In the genomic region with DNA sequence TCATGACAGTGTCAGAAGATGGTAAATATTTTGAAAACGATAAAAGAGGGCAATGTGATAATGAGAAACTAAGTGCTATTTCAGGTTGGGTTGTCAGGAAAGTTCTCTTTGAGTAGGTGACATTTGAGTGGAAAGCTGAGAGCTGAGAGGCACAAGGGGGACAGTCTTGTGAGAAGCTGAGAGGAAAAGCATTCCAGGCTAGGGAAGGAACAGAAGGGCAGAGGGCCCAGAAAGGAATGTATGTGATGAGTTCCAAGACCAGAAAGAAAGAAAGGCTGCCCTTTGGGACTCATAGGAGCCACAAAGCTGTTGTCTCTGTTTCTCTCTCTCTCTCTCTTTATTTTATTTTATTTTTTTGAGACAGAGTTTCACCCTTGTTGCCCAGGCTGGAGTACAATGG, we compare ENCODE assay signal across 19 cellular contexts. TPM values are rescaled to one million over a fixed set of nuclear protein-coding genes. Genes with fewer than 3 reads are reported as not detected.
DNase-seq lines count a peak whose midpoint lies in the region; TF ChIP-seq lines count a peak whose summit lies in the region.
"Had no signal": no experiment of that assay in that cellular context is flagged by ENCODE, and none has a peak within 500 bp of the region (broad histone marks: within the 10 kb centered on the region; RNA-seq: fewer than 3 reads in every experiment).

No MANE protein-coding gene starts in this region.

- peak; percentile 19 for DNase-seq in EL
- DNase-seq in cardiac fibroblast (ENCODE audit: low read depth in 2 of 2): peak; percentile 10 to 40
- peak; percentile 37 for DNase-seq in medulla oblongata (ENCODE audit: extremely low spot score)
- DNase-seq in thyroid gland: no peak
- no peak for DNase-seq in effector memory CD4-positive, alpha-beta T cell
- DNase-seq in NCI-H2227 treated with DMSO at 0.1 percent for 48 hours (lab: John Stamatoyannopoulos, UW): no peak
- no peak for DNase-seq in dorsolateral prefrontal cortex
- DNase-seq: Calu3; CD8-positive, alpha-beta T cell; GOT3; Kasumi-1; MM.1S; NCI-H1105; NCI-H1694; NCI-H2081 treated with DMSO at 0.1 percent for 48 hours; NCI-H524 treated with DMSO at 0.1 percent for 48 hours; PC-9 had no signal

- no peaks in the 10 kb centered on the region for H3K27me3 ChIP-seq in thyroid gland
- no peaks in the 10 kb centered on the region for H3K27me3 ChIP-seq in effector memory CD4-positive, alpha-beta T cell (replicated peaks; ENCODE audit: control insufficient read depth, insufficient read depth, low read length, poor library complexity, severe bottlenecking)
- peaks cover 0 to 30% (median 0%) of the 10 kb centered on the region in 45 donors for H3K27me3 ChIP-seq in dorsolateral prefrontal cortex
- H3K27me3 ChIP-seq: BLaER1 had no signal

- intact Hi-C loops in thyroid gland (cut with DNase I) (no loop called here), dorsolateral prefrontal cortex (cut with DNase I) (loop anchor here in 1 of 2 donors (10.0 kb wide), 1 partner anchor 148 kb away; no protein-coding TSS in a partner anchor)

- no peaks in the 10 kb centered on the region for H3K36me3 ChIP-seq in thyroid gland
- no peaks in the 10 kb centered on the region for H3K36me3 ChIP-seq in effector memory CD4-positive, alpha-beta T cell (ENCODE audit: control insufficient read depth, insufficient read depth, low read length)
- H3K36me3 ChIP-seq: BLaER1 had no signal

- H3K4me3 ChIP-seq in cardiac fibroblast (replicated peaks in 1 of 2; ENCODE audit: low read depth in 2 of 2, low read length in 2 of 2): no peak overlapping the region
- H3K4me3 ChIP-seq in thyroid gland (replicated peaks in 1 of 3): no peak overlapping the region
- H3K4me3 ChIP-seq in effector memory CD4-positive, alpha-beta T cell (ENCODE audit: insufficient read depth, low read depth, low read length, poor library complexity, severe bottlenecking): no peak overlapping the region
- no peak overlapping the region for H3K4me3 ChIP-seq in dorsolateral prefrontal cortex
- H3K4me3 ChIP-seq: BLaER1, PC-9 had no signal

- TF ChIP-seq CTCF in cardiac fibroblast (IDR thresholded peaks at IDR 0.05; ENCODE audit: low read depth, low read length) (no peak), thyroid gland (IDR thresholded peaks at IDR 0.05) (no peak), dorsolateral prefrontal cortex (IDR thresholded peaks at IDR 0.05 in 54 of 56, conservative IDR thresholded peaks at IDR 0.05 in 2 of 56; ENCODE audit: low read depth in 1 of 56, partially characterized antibody in 56 of 56) (no peak)

- H3K27ac ChIP-seq in thyroid gland (peak overlapping the region in 2 of 3 donors; percentile 8 to 42), dorsolateral prefrontal cortex (peak overlapping the region in 2 of 59 donors; percentile 15 to 57)
- H3K27ac ChIP-seq in effector memory CD4-positive, alpha-beta T cell (ENCODE audit: insufficient read depth, low read length, poor library complexity, severe bottlenecking): no peak overlapping the region
- H3K27ac ChIP-seq: BLaER1, PC-9, RWPE1 had no signal

- 44 to 48% methylated on average over 1 of the region's 1 CpG for WGBS in thyroid gland, 2 donors

- no peaks in the 10 kb centered on the region for H3K9me3 ChIP-seq in thyroid gland
- H3K9me3 ChIP-seq in effector memory CD4-positive, alpha-beta T cell (ENCODE audit: control insufficient read depth, low read length): no peaks in the 10 kb centered on the region
- H3K9me3 ChIP-seq: BLaER1 had no signal

- H3K4me1 ChIP-seq in thyroid gland: peaks cover 4 to 9% of the 10 kb centered on the region in 2 donors
- no peaks in the 10 kb centered on the region for H3K4me1 ChIP-seq in effector memory CD4-positive, alpha-beta T cell (ENCODE audit: control insufficient read depth, insufficient read depth, low read length, poor library complexity, severe bottlenecking)

- no peak for TF ChIP-seq POLR2A in thyroid gland (IDR thresholded peaks at IDR 0.05)

RNA-seq across cellular contexts. Expression of gene RNF182, which starts 7.6 kb away (rescaled TPM):
- 1 to 10 TPM; 1.3 to 4.5 (median 3.0) TPM for total RNA-seq in thyroid gland
- 10 to 100 TPM in 116 of 120 experiments, 1 to 10 TPM in 4; 4.9 to 73.1 (median 20.5) TPM for total RNA-seq in dorsolateral prefrontal cortex
- total RNA-seq: CD8-positive, alpha-beta T cell had no signal

Comparison
In these comparisons a context has a peak if more than half of its experiments do, and no peak if none do; other contexts are left out.
1. DNase-seq: peak in EL (single experiment), cardiac fibroblast (2 of 2) and medulla oblongata (single experiment); none in thyroid gland (0 of 2), effector memory CD4-positive, alpha-beta T cell (0 of 3), NCI-H2227 treated with DMSO at 0.1 percent for 48 hours (single experiment) and dorsolateral prefrontal cortex (0 of 10).